In the genomic region with DNA sequence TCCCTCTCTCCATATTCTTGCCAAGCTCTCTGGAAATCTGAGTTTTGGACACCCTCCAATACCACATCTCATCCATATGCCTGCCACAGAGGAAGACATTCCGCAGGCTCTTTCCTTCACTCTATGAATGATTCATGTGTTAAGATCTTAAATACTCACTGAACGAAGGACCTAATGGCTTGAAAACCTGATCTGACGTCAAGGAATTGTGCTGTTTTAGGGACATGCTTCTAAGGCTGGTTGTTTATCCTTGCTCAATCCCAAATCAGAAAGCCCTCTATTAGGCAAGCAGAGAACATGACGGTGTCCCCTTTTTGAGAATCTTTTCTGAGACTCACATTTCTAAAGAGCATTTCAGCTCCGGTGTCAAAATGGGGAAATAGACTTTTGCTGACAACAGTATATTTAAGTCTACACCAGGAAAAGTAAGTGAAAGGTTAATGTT, we compare ENCODE assay signal across 9 cellular contexts.
A peak's percentile ranks its signal among the peaks of the same experiment; 100 is the strongest.
DNase-seq lines count a peak whose midpoint lies in the region; ATAC-seq and TF ChIP-seq lines count a peak whose summit lies in the region.
"Had no signal": no experiment of that assay in that cellular context is flagged by ENCODE, and none has a peak within 500 bp of the region (broad histone marks: within the 10 kb centered on the region; RNA-seq: fewer than 3 reads in every experiment).

No MANE protein-coding gene starts in this region.

- H3K36me3 ChIP-seq in SK-N-MC (ENCODE audit: insufficient read depth, low read length) (no peaks in the 10 kb centered on the region), psoas muscle (ENCODE audit: insufficient read depth in 1 of 2, low read depth in 1 of 2) (no peaks in the 10 kb centered on the region)

- ATAC-seq in psoas muscle = no peak
- ATAC-seq: activated CD8-positive, alpha-beta memory T cell treated with anti-CD3 and anti-CD28 coated beads, Interleukin-2, amount 10 ng/mL, durations not matched to agents 7 days and 5 days had no signal

- H3K4me3 ChIP-seq in SK-N-MC = peak overlapping the region; percentile 53
- no peak overlapping the region for H3K4me3 ChIP-seq in retinal pigment epithelial cell (ENCODE audit: low read length)
- H3K4me3 ChIP-seq in psoas muscle = no peak overlapping the region

- no peak overlapping the region for H3K27ac Mint-ChIP-seq in progenitor cell of endocrine pancreas
- H3K27ac Mint-ChIP-seq: activated CD8-positive, alpha-beta memory T cell treated with anti-CD3 and anti-CD28 coated beads, Interleukin-2, amount 10 ng/mL, durations not matched to agents 7 days and 5 days had no signal

- no peaks in the 10 kb centered on the region for H3K36me3 Mint-ChIP-seq in progenitor cell of endocrine pancreas (ENCODE audit: insufficient read depth)
- H3K36me3 Mint-ChIP-seq: activated CD8-positive, alpha-beta memory T cell treated with anti-CD3 and anti-CD28 coated beads, Interleukin-2, amount 10 ng/mL, durations not matched to agents 7 days and 5 days had no signal

- no peaks in the 10 kb centered on the region for H3K4me1 Mint-ChIP-seq in progenitor cell of endocrine pancreas (ENCODE audit: low read depth)
- H3K4me1 Mint-ChIP-seq: activated CD8-positive, alpha-beta memory T cell treated with anti-CD3 and anti-CD28 coated beads, Interleukin-2, amount 10 ng/mL, durations not matched to agents 7 days and 5 days had no signal

- H3K9me3 ChIP-seq in SK-N-MC (ENCODE audit: low read depth, low read length) (no peaks in the 10 kb centered on the region), psoas muscle (no peaks in the 10 kb centered on the region)

- H3K9me3 Mint-ChIP-seq in progenitor cell of endocrine pancreas (ENCODE audit: low read depth) = no peaks in the 10 kb centered on the region

- H3K27ac ChIP-seq in SK-N-MC (peak overlapping the region; percentile 20; the same call in 1 of the 2 replicates), psoas muscle (no peak overlapping the region)

- peak; percentile 97 for DNase-seq in ELR (ENCODE audit: low read depth)
- peak; percentile 91 for DNase-seq in SK-N-MC (ENCODE audit: low read depth, low spot score)
- DNase-seq in fibroblast of the conjunctiva (ENCODE audit: low read depth) = peak; percentile 96
- peak; percentile 99 for DNase-seq in retinal pigment epithelial cell (ENCODE audit: low read depth)
- no peak for DNase-seq in progenitor cell of endocrine pancreas (ENCODE audit: low spot score, unreplicated experiment)
- DNase-seq in NCI-H187 (lab: John Stamatoyannopoulos, UW) = no peak
- no peak for DNase-seq in psoas muscle
- no peak for DNase-seq in GM10266 (ENCODE audit: extremely low spot score)
- DNase-seq: activated CD8-positive, alpha-beta memory T cell treated with anti-CD3 and anti-CD28 coated beads, Interleukin-2, amount 10 ng/mL, durations not matched to agents 7 days and 5 days had no signal

- H3K27me3 Mint-ChIP-seq in progenitor cell of endocrine pancreas = no peaks in the 10 kb centered on the region

- no peak overlapping the region for H3K4me3 Mint-ChIP-seq in progenitor cell of endocrine pancreas (ENCODE audit: low read depth)
- H3K4me3 Mint-ChIP-seq: activated CD8-positive, alpha-beta memory T cell treated with anti-CD3 and anti-CD28 coated beads, Interleukin-2, amount 10 ng/mL, durations not matched to agents 7 days and 5 days had no signal

- H3K4me1 ChIP-seq in psoas muscle = no peaks in the 10 kb centered on the region

- no peaks in the 10 kb centered on the region for H3K27me3 ChIP-seq in psoas muscle (ENCODE audit: insufficient read depth in 3 of 3, low read length in 2 of 3)

- H3K9ac ChIP-seq in SK-N-MC (ENCODE audit: insufficient read length) = no peak overlapping the region

- intact Hi-C loops in psoas muscle (cut with DNase I) = no loop called here

- WGBS in psoas muscle, 3 donors = 28 to 31% (median 30%) methylated on average over 5 of the region's 5 CpGs

- TF ChIP-seq CTCF in retinal pigment epithelial cell (conservative IDR thresholded peaks at IDR 0.05; ENCODE audit: low read depth, low read length) (no peak), progenitor cell of endocrine pancreas (IDR thresholded peaks at IDR 0.05; ENCODE audit: unreplicated experiment) (no peak), psoas muscle (IDR thresholded peaks at IDR 0.05) (no peak), GM10266 (IDR thresholded peaks at IDR 0.05; ENCODE audit: control insufficient read depth, insufficient read depth, low read depth, missing control alignments) (no peak)

Comparison
In these comparisons a context has a peak if more than half of its experiments do, and no peak if none do; other contexts are left out.
1. DNase-seq: peak in ELR (single experiment), SK-N-MC (single experiment), fibroblast of the conjunctiva (single experiment) and retinal pigment epithelial cell (single experiment); none in progenitor cell of endocrine pancreas (single experiment), NCI-H187 (0 of 2), psoas muscle (0 of 2) and GM10266 (single experiment).